ENCODE assay signal across 7 cellular contexts in genomic region chr18:58541137-58541788, GRCh38.
DNase-seq lines count a peak whose midpoint lies in the region; ATAC-seq and TF ChIP-seq lines count a peak whose summit lies in the region.

No MANE protein-coding gene starts in this region.

- intact Hi-C loops in thyroid gland (cut with DNase I) = no loop called here

- TF ChIP-seq POLR2A in thyroid gland (IDR thresholded peaks at IDR 0.05) = no peak

- H2AK5ac ChIP-seq in neuronal stem cell (ENCODE audit: low read depth, low read length) = no peak overlapping the region

- H3K9ac ChIP-seq in Loucy (ENCODE audit: low read depth, low read length, poor library complexity, severe bottlenecking) = no peak overlapping the region
- H3K9ac ChIP-seq in neuronal stem cell (ENCODE audit: low read depth, low read length, poor library complexity) = no peak overlapping the region

- H2BK15ac ChIP-seq in neuronal stem cell (ENCODE audit: low read length) = no peak overlapping the region

- H4K8ac ChIP-seq in neuronal stem cell (ENCODE audit: low read depth, low read length) = no peak overlapping the region

- H3K4me1 ChIP-seq in Loucy (ENCODE audit: insufficient read depth, low read length, poor library complexity, severe bottlenecking) = peaks cover 5% of the 10 kb centered on the region
- no peaks in the 10 kb centered on the region for H3K4me1 ChIP-seq in neuronal stem cell (ENCODE audit: control insufficient read depth in 2 of 2, insufficient read depth in 1 of 2, low read depth in 1 of 2, low read length in 2 of 2)
- no peaks in the 10 kb centered on the region for H3K4me1 ChIP-seq in thyroid gland

- H3K14ac ChIP-seq in neuronal stem cell (ENCODE audit: low read length) = no peak overlapping the region

- DNase-seq in amniotic epithelial cell (ENCODE audit: low read depth) (peak; percentile 46), neuronal stem cell (ENCODE audit: low spot score) (no peak), thyroid gland (no peak)

- H3K4me2 ChIP-seq in Loucy (ENCODE audit: low read depth, low read length, poor library complexity, severe bottlenecking) (no peak overlapping the region), neuronal stem cell (ENCODE audit: insufficient read depth, low read length, poor library complexity, severe bottlenecking) (no peak overlapping the region)

- ATAC-seq in GM21423 (IDR thresholded peaks at IDR 0.05; ENCODE audit: unreplicated experiment) (no peak), GM21723 (IDR thresholded peaks at IDR 0.05; ENCODE audit: unreplicated experiment) (no peak)

- H3K36me3 ChIP-seq in Loucy (ENCODE audit: insufficient read depth, low read length) (no peaks in the 10 kb centered on the region), neuronal stem cell (replicated peaks in 1 of 2; ENCODE audit: control insufficient read depth in 2 of 2, insufficient read depth in 2 of 2, low read length in 2 of 2) (peaks cover 0 to 23% of the 10 kb centered on the region in 2 donors), thyroid gland (no peaks in the 10 kb centered on the region)

- no peak overlapping the region for H2BK120ac ChIP-seq in neuronal stem cell (ENCODE audit: low read depth, low read length)

- H3K4me3 ChIP-seq in Loucy (ENCODE audit: low read length, poor library complexity, severe bottlenecking) = no peak overlapping the region
- no peak overlapping the region for H3K4me3 ChIP-seq in neuronal stem cell (ENCODE audit: low read length in 2 of 2)
- no peak overlapping the region for H3K4me3 ChIP-seq in thyroid gland (replicated peaks in 1 of 3)

- no CpG with 5 or more reads among the region's 13 CpGs for WGBS in neuronal stem cell (ENCODE audit: extremely low coverage in 2 of 2, insufficient read length in 2 of 2, insufficient replicate concordance in 1 of 2), 2 donors
- 87% methylated on average over 13 of the region's 13 CpGs for WGBS in thyroid gland, 2 donors

- H3K23ac ChIP-seq in neuronal stem cell (ENCODE audit: low read depth, low read length, poor library complexity) = peak overlapping the region; percentile 29

- H4K91ac ChIP-seq in neuronal stem cell (ENCODE audit: low read depth, low read length, poor library complexity) = no peak overlapping the region

- H3K27ac ChIP-seq in neuronal stem cell (replicated peaks; ENCODE audit: low read length) (no peak overlapping the region), thyroid gland (no peak overlapping the region)

- no peaks in the 10 kb centered on the region for H3K9me3 ChIP-seq in Loucy (ENCODE audit: insufficient read depth, low read depth, low read length)
- H3K9me3 ChIP-seq in neuronal stem cell (replicated peaks in 1 of 2; ENCODE audit: control insufficient read depth in 2 of 2, insufficient read depth in 1 of 2, low read depth in 1 of 2, low read length in 2 of 2) = peaks cover 0 to 2% of the 10 kb centered on the region in 2 donors
- no peaks in the 10 kb centered on the region for H3K9me3 ChIP-seq in thyroid gland

- H3K27me3 ChIP-seq in Loucy (ENCODE audit: insufficient read depth, low read length, poor library complexity, severe bottlenecking) (no peaks in the 10 kb centered on the region), neuronal stem cell (ENCODE audit: control insufficient read depth in 3 of 3, insufficient read depth in 3 of 3, low read depth in 1 of 3, low read length in 3 of 3) (no peaks in the 10 kb centered on the region), thyroid gland (no peaks in the 10 kb centered on the region)

- peak; percentile 60 for TF ChIP-seq CTCF in GM12873 (IDR thresholded peaks at IDR 0.05; ENCODE audit: insufficient read depth, low read depth, low read length, missing control alignments)
- peak; percentile 59 for TF ChIP-seq CTCF in Loucy (conservative IDR thresholded peaks at IDR 0.05; ENCODE audit: low read length)
- TF ChIP-seq CTCF in thyroid gland (IDR thresholded peaks at IDR 0.05) = no peak

- no peaks in the 10 kb centered on the region for H3K79me2 ChIP-seq in Loucy (ENCODE audit: insufficient read depth, low read length)

- no peak overlapping the region for H2BK5ac ChIP-seq in neuronal stem cell (ENCODE audit: low read length)

- no peak overlapping the region for H3K4ac ChIP-seq in neuronal stem cell (ENCODE audit: low read length)

- H3K79me1 ChIP-seq in neuronal stem cell (ENCODE audit: low read depth, low read length) = no peaks in the 10 kb centered on the region

- H2BK12ac ChIP-seq in neuronal stem cell (ENCODE audit: low read length) = no peak overlapping the region

- H4K20me1 ChIP-seq in Loucy (ENCODE audit: insufficient read depth, low read length, poor library complexity, severe bottlenecking) = no peaks in the 10 kb centered on the region

- no peaks in the 10 kb centered on the region for H3K9me2 ChIP-seq in Loucy (replicated peaks; ENCODE audit: low read depth, low read length)

- no peak overlapping the region for H2AFZ ChIP-seq in Loucy (ENCODE audit: low read length)
- H2AFZ ChIP-seq in neuronal stem cell (ENCODE audit: low read length) = no peak overlapping the region

- no peak overlapping the region for H3K18ac ChIP-seq in neuronal stem cell (ENCODE audit: low read length)

- H3F3A ChIP-seq in Loucy (ENCODE audit: low read depth) = no peaks in the 10 kb centered on the region

Comparison
In these comparisons a context has a peak if more than half of its experiments do, and no peak if none do; other contexts are left out.
1. CTCF ChIP-seq: peak in GM12873 (single experiment) and Loucy (single experiment); none in thyroid gland (0 of 6).